In genomic region chr12:105352049-105352448, GRCh38 we compare ENCODE assay signal across 10 cellular contexts. TPM values are rescaled to one million over a fixed set of nuclear protein-coding genes. Genes with fewer than 3 reads are reported as not detected.
A peak's percentile ranks its signal among the peaks of the same experiment; 100 is the strongest.
DNase-seq lines count a peak whose midpoint lies in the region; ATAC-seq and TF ChIP-seq lines count a peak whose summit lies in the region.
"Had no signal": no experiment of that assay in that cellular context is flagged by ENCODE, and none has a peak within 500 bp of the region (broad histone marks: within the 10 kb centered on the region; RNA-seq: fewer than 3 reads in every experiment).

No MANE protein-coding gene starts in this region.

- H3K4me3 ChIP-seq in GM23338, result no peak overlapping the region
- H3K4me3 ChIP-seq: upper lobe of left lung had no signal

- no peaks in the 10 kb centered on the region for H3K79me2 ChIP-seq in GM23338 (replicated peaks; ENCODE audit: insufficient read depth)

- TF ChIP-seq CTCF in GM23338 (conservative IDR thresholded peaks at IDR 0.05; ENCODE audit: low read depth in 2 of 2), result no peak

- no peak overlapping the region for H2AFZ ChIP-seq in GM23338

- no peak for DNase-seq in activated naive CD8-positive, alpha-beta T cell treated with anti-CD3 and anti-CD28 coated beads, Interleukin-2, amount 50 U/mL, for 24 hours
- no peak for DNase-seq in NCI-H446 (lab: John Stamatoyannopoulos, UW)
- DNase-seq in putamen (ENCODE audit: low spot score), result no peak
- no peak for DNase-seq in NCI-H510A (lab: John Stamatoyannopoulos, UW)
- DNase-seq in GM23338 (ENCODE audit: low spot score), result no peak
- DNase-seq: RPMI8226, upper lobe of left lung had no signal

- H3K27me3 ChIP-seq in GM23338 (ENCODE audit: insufficient read depth), result no peaks in the 10 kb centered on the region
- H3K27me3 ChIP-seq: upper lobe of left lung had no signal

- no peak overlapping the region for H3K27ac ChIP-seq in GM23338 (ENCODE audit: low read depth)
- H3K27ac ChIP-seq: upper lobe of left lung had no signal

- no peaks in the 10 kb centered on the region for H3K27me3 Mint-ChIP-seq in activated naive CD8-positive, alpha-beta T cell treated with anti-CD3 and anti-CD28 coated beads, Interleukin-2, amount 50 U/mL, for 24 hours
- H3K27me3 Mint-ChIP-seq in GM23338 (ENCODE audit: insufficient read depth, low read depth, poor library complexity), result peaks cover 2% of the 10 kb centered on the region

- no peaks in the 10 kb centered on the region for H3K9me3 Mint-ChIP-seq in activated naive CD8-positive, alpha-beta T cell treated with anti-CD3 and anti-CD28 coated beads, Interleukin-2, amount 50 U/mL, for 24 hours
- no peaks in the 10 kb centered on the region for H3K9me3 Mint-ChIP-seq in GM23338

- H3K36me3 ChIP-seq in GM23338 (ENCODE audit: insufficient read depth), result no peaks in the 10 kb centered on the region
- H3K36me3 ChIP-seq: upper lobe of left lung had no signal

- peaks cover 6% of the 10 kb centered on the region; the same call in 1 of the 2 replicates for H3K4me1 ChIP-seq in GM23338 (ENCODE audit: insufficient read depth)
- H3K4me1 ChIP-seq: upper lobe of left lung had no signal

- H3K4me3 Mint-ChIP-seq in activated naive CD8-positive, alpha-beta T cell treated with anti-CD3 and anti-CD28 coated beads, Interleukin-2, amount 50 U/mL, for 24 hours, result no peak overlapping the region
- H3K4me3 Mint-ChIP-seq in GM23338, result no peak overlapping the region

- peak; percentile 75 for ATAC-seq in GM18502 (IDR thresholded peaks at IDR 0.05; ENCODE audit: poor library complexity, unreplicated experiment)
- peak; percentile 88 for ATAC-seq in GM21381 (IDR thresholded peaks at IDR 0.05; ENCODE audit: unreplicated experiment)
- ATAC-seq in HG03108 (IDR thresholded peaks at IDR 0.05; ENCODE audit: unreplicated experiment), result peak; percentile 84
- peak; percentile 36 for ATAC-seq in activated naive CD8-positive, alpha-beta T cell treated with anti-CD3 and anti-CD28 coated beads, Interleukin-2, amount 50 U/mL, for 24 hours
- no peak for ATAC-seq in GM23338

- peaks cover 13% of the 10 kb centered on the region for H3K36me3 Mint-ChIP-seq in activated naive CD8-positive, alpha-beta T cell treated with anti-CD3 and anti-CD28 coated beads, Interleukin-2, amount 50 U/mL, for 24 hours (ENCODE audit: low read depth)
- H3K36me3 Mint-ChIP-seq in GM23338 (ENCODE audit: low read depth), result no peaks in the 10 kb centered on the region

- H3K4me1 Mint-ChIP-seq in activated naive CD8-positive, alpha-beta T cell treated with anti-CD3 and anti-CD28 coated beads, Interleukin-2, amount 50 U/mL, for 24 hours, result peaks cover 25% of the 10 kb centered on the region
- peaks cover 20% of the 10 kb centered on the region for H3K4me1 Mint-ChIP-seq in GM23338

- H3F3A ChIP-seq in GM23338 (replicated peaks; ENCODE audit: low read depth), result no peaks in the 10 kb centered on the region

- no peak overlapping the region for H3K4me2 ChIP-seq in GM23338

- H3K27ac Mint-ChIP-seq in activated naive CD8-positive, alpha-beta T cell treated with anti-CD3 and anti-CD28 coated beads, Interleukin-2, amount 50 U/mL, for 24 hours, result peak overlapping the region; percentile 6
- no peak overlapping the region for H3K27ac Mint-ChIP-seq in GM23338

- no peaks in the 10 kb centered on the region for H3K9me2 ChIP-seq in GM23338 (ENCODE audit: insufficient read depth)

- H4K20me1 ChIP-seq in GM23338 (replicated peaks; ENCODE audit: insufficient read depth), result no peaks in the 10 kb centered on the region

TF ChIP-seq in GM23338, 12 proteins besides CTCF, POLR2A, EP300 and RAD21:
- TF ChIP-seq NANOG (IDR thresholded peaks at IDR 0.05; ENCODE audit: borderline replicate concordance) (no peak), EZH2phosphoT487 (IDR thresholded peaks at IDR 0.05; ENCODE audit: unreplicated experiment) (no peak), STAT1 (IDR thresholded peaks at IDR 0.05; ENCODE audit: unreplicated experiment) (no peak), REST (IDR thresholded peaks at IDR 0.05; ENCODE audit: unreplicated experiment) (no peak), EZH2 (IDR thresholded peaks at IDR 0.05; ENCODE audit: low read depth, unreplicated experiment) (no peak)

RNA-seq across cellular contexts. Expression of gene C12orf75, which starts 21.6 kb away (rescaled TPM):
- 35.1 and 43.9 TPM in 2 replicates for total RNA-seq in GM23338 (2014; rRNA removed; shearing (Covaris generic))
- polyA plus RNA-seq in GM23338 (2016; fragmentation: Nextera tagmentation; extraction: Ambion mirVana), result 69.8 and 73.5 TPM in 2 replicates
